In the genomic region with DNA sequence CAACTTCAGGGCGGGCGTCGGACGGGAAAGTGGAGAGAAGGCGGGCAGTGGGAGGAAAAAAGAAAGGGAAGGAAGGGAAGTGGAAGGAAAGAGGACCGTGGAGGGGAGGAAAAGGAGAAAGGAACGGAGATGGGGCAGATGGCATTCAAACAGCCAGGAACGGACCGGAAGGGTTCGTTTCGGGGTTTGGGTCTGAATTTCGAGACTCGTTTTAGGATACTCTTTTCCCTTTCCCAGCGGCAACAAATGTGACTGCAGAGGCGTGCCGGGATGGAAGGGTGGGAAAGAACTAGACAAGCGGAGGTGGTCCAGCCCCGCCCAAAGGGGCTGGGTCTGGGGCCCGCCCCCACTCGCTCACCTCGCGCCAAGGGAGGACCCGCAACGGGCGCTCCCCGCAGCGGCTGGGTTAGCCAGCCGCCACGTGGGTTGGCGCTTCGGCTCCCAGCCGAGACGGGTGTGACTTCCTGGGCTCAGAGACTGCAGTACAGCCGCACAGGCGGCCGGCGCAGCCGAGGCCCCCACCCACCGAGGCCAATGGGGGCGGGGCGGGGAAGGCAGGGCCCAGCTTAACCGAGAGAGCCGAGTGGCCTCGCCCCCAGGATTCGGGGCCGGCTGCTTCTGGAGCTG, we compare ENCODE assay signal across 8 cellular contexts. TPM values are rescaled to one million over a fixed set of nuclear protein-coding genes. Genes with fewer than 3 reads are reported as not detected.
A peak's percentile ranks its signal among the peaks of the same experiment; 100 is the strongest.
DNase-seq lines count a peak whose midpoint lies in the region; ATAC-seq and TF ChIP-seq lines count a peak whose summit lies in the region.

No MANE protein-coding gene starts in this region.

- H3K36me3 ChIP-seq in KMS-11 (ENCODE audit: insufficient read depth) (no peaks in the 10 kb centered on the region), gastrocnemius medialis (no peaks in the 10 kb centered on the region)

- H3K79me2 ChIP-seq in KMS-11 (ENCODE audit: insufficient read depth, low read depth), result no peaks in the 10 kb centered on the region

- peaks cover 3% of the 10 kb centered on the region; the same call in 1 of the 2 replicates for H3K27me3 ChIP-seq in KMS-11 (ENCODE audit: insufficient read depth, low read depth)
- H3K27me3 ChIP-seq in gastrocnemius medialis, result peaks cover 47 to 70% (median 60%) of the 10 kb centered on the region in 3 donors

- H3K4me3 ChIP-seq in GM08714 (ENCODE audit: low read length) (peak overlapping the region; percentile 69), KMS-11 (IDR thresholded peaks at IDR 0.05; ENCODE audit: insufficient read depth, low read depth, low read length) (peak overlapping the region; percentile 50), cardiac fibroblast (replicated peaks in 1 of 2; ENCODE audit: low read depth in 2 of 2, low read length in 2 of 2) (peak overlapping the region; percentile 60 to 93), gastrocnemius medialis (peak overlapping the region; percentile 49 to 57 (median 50))

- peak overlapping the region; percentile 80 for H3K9ac ChIP-seq in KMS-11

- in situ Hi-C loops in SK-MEL-5 (cut with HindIII; ENCODE audit: low pct_unique_long_range_greater_than_20kb, low sequenced_read_pairs), result no loop called here
- in situ Hi-C loops in gastrocnemius medialis (cut with MboI; ENCODE audit: low sequenced_read_pairs in 4 of 4), result loop anchor here in 1 of 4 donors (25.0 kb wide), 1 partner anchor 1112 kb away; no protein-coding TSS in a partner anchor

- intact Hi-C loops in gastrocnemius medialis (cut with DNase I; ENCODE audit: low total_unique reads), result loop anchor here (5.0 kb wide), 1 partner anchor 1117 kb away; no protein-coding TSS in a partner anchor

- DNase-seq in SK-MEL-5 (ENCODE audit: low read depth, low spot score), result peak; percentile 94
- DNase-seq in cardiac fibroblast (ENCODE audit: low read depth in 2 of 2), result peak; percentile 94 to 97
- peak; percentile 81 for DNase-seq in iPS-NIHi7 (ENCODE audit: extremely low spot score)
- DNase-seq in gastrocnemius medialis, result peak; percentile 40 to 73

- peak overlapping the region; percentile 89 for H2AFZ ChIP-seq in KMS-11 (ENCODE audit: low read depth)

- ATAC-seq in GM21717 (IDR thresholded peaks at IDR 0.05; ENCODE audit: unreplicated experiment) (peak; percentile 45), gastrocnemius medialis (peak; percentile 24 to 35), HG02970 (IDR thresholded peaks at IDR 0.05; ENCODE audit: low FRiP score, unreplicated experiment) (no peak)

- H3K4me2 ChIP-seq in KMS-11, result peak overlapping the region; percentile 96

- no peaks in the 10 kb centered on the region for H4K20me1 ChIP-seq in KMS-11 (ENCODE audit: insufficient read depth)

- H3K9me3 ChIP-seq in gastrocnemius medialis, result no peaks in the 10 kb centered on the region

- TF ChIP-seq CTCF in KMS-11 (conservative IDR thresholded peaks at IDR 0.05; ENCODE audit: low read depth, low read length) (no peak), cardiac fibroblast (IDR thresholded peaks at IDR 0.05; ENCODE audit: low read depth, low read length) (no peak), gastrocnemius medialis (IDR thresholded peaks at IDR 0.05 in 4 of 5, conservative IDR thresholded peaks at IDR 0.05 in 1 of 5) (no peak)

- H3K4me1 ChIP-seq in KMS-11 (ENCODE audit: low read depth, poor library complexity, severe bottlenecking) (peaks cover 11% of the 10 kb centered on the region), gastrocnemius medialis (peaks cover 14 to 35% of the 10 kb centered on the region in 2 donors)

- peak in 1 of 2 donors; percentile 40 for TF ChIP-seq POLR2A in gastrocnemius medialis (IDR thresholded peaks at IDR 0.05)

- H3K27ac ChIP-seq in KMS-11 (peak overlapping the region; percentile 82), gastrocnemius medialis (peak overlapping the region; percentile 55 to 65 (median 60))

RNA-seq across cellular contexts. Expression of a gene that starts 2.7 kb away (rescaled TPM):
- 90.3 and 109 TPM in 2 replicates for total RNA-seq in SK-MEL-5 (2014; rRNA removed; shearing (Covaris generic))
- polyA plus RNA-seq in SK-MEL-5 (2015; cell fraction: cytosol; rRNA removed), result 124 and 195 TPM in 2 replicates
- 103 and 108 TPM in 2 replicates for polyA plus RNA-seq in SK-MEL-5 (2015; cell fraction: nucleus; rRNA removed)
- 10 to 100 TPM in 3 of 4 donors, 1 to 10 TPM in 1; 5.9 to 29.9 (median 17.4) TPM for total RNA-seq in gastrocnemius medialis
